20 cellular contexts compared by ENCODE assay signal in genomic region chrX:115030635-115031034, GRCh38. TPM values are rescaled to one million over a fixed set of nuclear protein-coding genes. Genes with fewer than 3 reads are reported as not detected.
DNase-seq lines count a peak whose midpoint lies in the region; ATAC-seq and TF ChIP-seq lines count a peak whose summit lies in the region.
"Had no signal": no experiment of that assay in that cellular context is flagged by ENCODE, and none has a peak within 500 bp of the region (broad histone marks: within the 10 kb centered on the region; RNA-seq: fewer than 3 reads in every experiment).

No MANE protein-coding gene starts in this region.

- CTCF ChIA-PET in activated CD4-positive, alpha-beta memory T cell treated with anti-CD3 and anti-CD28 coated beads, Interleukin-2, amount 10 ng/mL, durations not matched to agents 7 days and 5 days (lab: Charles Lee): no interaction called here

- no peaks in the 10 kb centered on the region for H3K9me3 Mint-ChIP-seq in activated CD4-positive, alpha-beta memory T cell treated with anti-CD3 and anti-CD28 coated beads, Interleukin-2, amount 10 ng/mL, durations not matched to agents 7 days and 5 days
- H3K9me3 Mint-ChIP-seq: activated T-helper 1 cell treated with anti-CD3 and anti-CD28 coated beads, Interleukin-12 subunit alpha, Interleukin-12 subunit beta, Interleukin-2, Interleukin-4 antibody, amounts not matched to agents 30 ng/mL and 10 ng/mL and 1 ng/mL, durations not matched to agents 14 hours and 24 hours and 36 hours; stimulated activated naive B cell treated with anti-CD40 and anti-IgM and Interleukin-4, amounts not matched to agents 10 μg/mL and 1 μg/mL and 100 μg/mL, for 72 hours had no signal

- no peak overlapping the region for H3K27ac Mint-ChIP-seq in activated CD4-positive, alpha-beta memory T cell treated with anti-CD3 and anti-CD28 coated beads, Interleukin-2, amount 10 ng/mL, durations not matched to agents 7 days and 5 days
- H3K27ac Mint-ChIP-seq: activated T-helper 1 cell treated with anti-CD3 and anti-CD28 coated beads, Interleukin-12 subunit alpha, Interleukin-12 subunit beta, Interleukin-2, Interleukin-4 antibody, amounts not matched to agents 30 ng/mL and 10 ng/mL and 1 ng/mL, durations not matched to agents 14 hours and 24 hours and 36 hours; CD4-positive, alpha-beta memory T cell; immature natural killer cell; stimulated activated naive B cell treated with anti-CD40 and anti-IgM and Interleukin-4, amounts not matched to agents 10 μg/mL and 1 μg/mL and 100 μg/mL, for 72 hours had no signal

- H3K4me3 ChIP-seq in thoracic aorta (no peak overlapping the region), H7 (ENCODE audit: insufficient read depth, low read depth, low read length) (no peak overlapping the region)
- H3K4me3 ChIP-seq: dorsolateral prefrontal cortex had no signal

- H3K9me3 ChIP-seq in thoracic aorta: no peaks in the 10 kb centered on the region

- TF ChIP-seq CTCF in thoracic aorta (IDR thresholded peaks at IDR 0.05): no peak

- no peaks in the 10 kb centered on the region for H3K36me3 ChIP-seq in thoracic aorta
- no peaks in the 10 kb centered on the region for H3K36me3 ChIP-seq in H7 (replicated peaks; ENCODE audit: control insufficient read depth, insufficient read depth, low read length)

- POLR2A ChIA-PET in activated CD4-positive, alpha-beta memory T cell treated with anti-CD3 and anti-CD28 coated beads, Interleukin-2, amount 10 ng/mL, durations not matched to agents 7 days and 5 days (lab: Charles Lee): no interaction called here

- H3K27me3 Mint-ChIP-seq in activated CD4-positive, alpha-beta memory T cell treated with anti-CD3 and anti-CD28 coated beads, Interleukin-2, amount 10 ng/mL, durations not matched to agents 7 days and 5 days: no peaks in the 10 kb centered on the region
- H3K27me3 Mint-ChIP-seq: CD4-positive, alpha-beta memory T cell; stimulated activated naive B cell treated with anti-CD40 and anti-IgM and Interleukin-4, amounts not matched to agents 10 μg/mL and 1 μg/mL and 100 μg/mL, for 72 hours had no signal

- no peak for ATAC-seq in thoracic aorta (ENCODE audit: insufficient number of reproducible peaks, low FRiP score, low read depth)
- ATAC-seq: stimulated activated naive B cell treated with anti-CD40 and anti-IgM and Interleukin-4, amounts not matched to agents 10 μg/mL and 1 μg/mL and 100 μg/mL, for 72 hours had no signal

- H3K36me3 Mint-ChIP-seq in activated CD4-positive, alpha-beta memory T cell treated with anti-CD3 and anti-CD28 coated beads, Interleukin-2, amount 10 ng/mL, durations not matched to agents 7 days and 5 days (ENCODE audit: low read depth): no peaks in the 10 kb centered on the region
- H3K36me3 Mint-ChIP-seq: CD4-positive, alpha-beta memory T cell; immature natural killer cell; stimulated activated naive B cell treated with anti-CD40 and anti-IgM and Interleukin-4, amounts not matched to agents 10 μg/mL and 1 μg/mL and 100 μg/mL, for 72 hours had no signal

- H3K4me3 Mint-ChIP-seq in activated CD4-positive, alpha-beta memory T cell treated with anti-CD3 and anti-CD28 coated beads, Interleukin-2, amount 10 ng/mL, durations not matched to agents 7 days and 5 days: no peak overlapping the region
- H3K4me3 Mint-ChIP-seq: activated T-helper 1 cell treated with anti-CD3 and anti-CD28 coated beads, Interleukin-12 subunit alpha, Interleukin-12 subunit beta, Interleukin-2, Interleukin-4 antibody, amounts not matched to agents 30 ng/mL and 10 ng/mL and 1 ng/mL, durations not matched to agents 14 hours and 24 hours and 36 hours; CD4-positive, alpha-beta memory T cell; immature natural killer cell; stimulated activated naive B cell treated with anti-CD40 and anti-IgM and Interleukin-4, amounts not matched to agents 10 μg/mL and 1 μg/mL and 100 μg/mL, for 72 hours had no signal

- DNase-seq in Daoy (ENCODE audit: low read depth) (peak; percentile 2), NCI-H510A treated with DMSO at 0.1 percent for 48 hours (lab: John Stamatoyannopoulos, UW) (peak; percentile 68), epithelial cell of prostate (ENCODE audit: low read depth, low spot score) (peak; percentile 79), thoracic aorta (ENCODE audit: low spot score) (no peak), OCI-M2 (lab: John Stamatoyannopoulos, UW; ENCODE audit: unreplicated experiment) (no peak), H7 (no peak)
- no peak for DNase-seq in activated CD4-positive, alpha-beta memory T cell treated with anti-CD3 and anti-CD28 coated beads, Interleukin-2, amount 10 ng/mL, durations not matched to agents 7 days and 5 days
- DNase-seq: activated CD4-positive, alpha-beta T cell treated with anti-CD3 and anti-CD28 coated beads for 48 hours; amygdala; CD4-positive, alpha-beta memory T cell; dorsolateral prefrontal cortex; immature natural killer cell; KBM-7; NCI-H2029; OCI-M1; stimulated activated CD4-positive, alpha-beta T cell treated with anti-CD3 and anti-CD28 coated beads, Interleukin-4, amount 100 ng/mL, for 4 hours; stimulated activated naive B cell treated with anti-CD40 and anti-IgM and Interleukin-4, amounts not matched to agents 10 μg/mL and 1 μg/mL and 100 μg/mL, for 72 hours had no signal

- no peaks in the 10 kb centered on the region for H3K4me1 Mint-ChIP-seq in activated CD4-positive, alpha-beta memory T cell treated with anti-CD3 and anti-CD28 coated beads, Interleukin-2, amount 10 ng/mL, durations not matched to agents 7 days and 5 days
- H3K4me1 Mint-ChIP-seq: CD4-positive, alpha-beta memory T cell; immature natural killer cell; stimulated activated naive B cell treated with anti-CD40 and anti-IgM and Interleukin-4, amounts not matched to agents 10 μg/mL and 1 μg/mL and 100 μg/mL, for 72 hours had no signal

- H3K27me3 ChIP-seq in thoracic aorta (replicated peaks; ENCODE audit: insufficient read depth) (no peaks in the 10 kb centered on the region), H7 (ENCODE audit: control insufficient read depth, insufficient read depth, low read length) (no peaks in the 10 kb centered on the region)

- H3K4me1 ChIP-seq in thoracic aorta (ENCODE audit: control insufficient read depth in 1 of 2, low read depth in 2 of 2): peaks cover 6 to 10% of the 10 kb centered on the region in 2 donors

- H3K27ac ChIP-seq in epithelial cell of prostate (peak overlapping the region; percentile 94), thoracic aorta (peak overlapping the region; percentile 76 to 80)
- H3K27ac ChIP-seq: dorsolateral prefrontal cortex had no signal

RNA-seq across cellular contexts. Expression of gene IL13RA2, which starts 13.2 kb away (rescaled TPM):
- 70.3 and 79.4 TPM in 2 replicates for total RNA-seq in Daoy (2014; rRNA removed; shearing (Covaris generic))
- total RNA-seq in thoracic aorta: 10 to 100 TPM; 19.2 to 42.2 TPM
- total RNA-seq in activated CD4-positive, alpha-beta memory T cell treated with anti-CD3 and anti-CD28 coated beads, Interleukin-2, amount 10 ng/mL, durations not matched to agents 7 days and 5 days: not detected
- not detected in 2 replicates for total RNA-seq in H7 (2014; rRNA removed; shearing (Covaris generic))
- total RNA-seq: activated T-helper 1 cell treated with anti-CD3 and anti-CD28 coated beads, Interleukin-12 subunit alpha, Interleukin-12 subunit beta, Interleukin-2, Interleukin-4 antibody, amounts not matched to agents 30 ng/mL and 10 ng/mL and 1 ng/mL, durations not matched to agents 14 hours and 24 hours and 36 hours; CD4-positive, alpha-beta memory T cell; myocyte; T-helper 2 cell treated with Interferon-gamma antibody and Interleukin-4, amounts not matched to agents 100 ng/mL and 5 ng/mL, for 36 hours had no signal

Comparison
In these comparisons a context has a peak if more than half of its experiments do, and no peak if none do; other contexts are left out.
1. DNase-seq: peak in Daoy (single experiment), NCI-H510A treated with DMSO at 0.1 percent for 48 hours (single experiment) and epithelial cell of prostate (single experiment); none in thoracic aorta (single experiment), activated CD4-positive, alpha-beta memory T cell treated with anti-CD3 and anti-CD28 coated beads, Interleukin-2, amount 10 ng/mL, durations not matched to agents 7 days and 5 days (single experiment), OCI-M2 (single experiment) and H7 (single experiment).
2. RNA of gene IL13RA2, which starts 13.2 kb away (total RNA-seq): 70.3 to 79.4 TPM in Daoy and 19.2 to 42.2 TPM in thoracic aorta; not detected in activated CD4-positive, alpha-beta memory T cell treated with anti-CD3 and anti-CD28 coated beads, Interleukin-2, amount 10 ng/mL, durations not matched to agents 7 days and 5 days and not detected in H7; every median in the first group is over 10 times any median in the second.